Comparison of ENCODE assay signal across 22 cellular contexts in genomic region chr5:120415985-120416384, GRCh38. TPM values are rescaled to one million over a fixed set of nuclear protein-coding genes. Genes with fewer than 3 reads are reported as not detected.
DNase-seq lines count a peak whose midpoint lies in the region; ATAC-seq and TF ChIP-seq lines count a peak whose summit lies in the region.
"Had no signal": no experiment of that assay in that cellular context is flagged by ENCODE, and none has a peak within 500 bp of the region (broad histone marks: within the 10 kb centered on the region; RNA-seq: fewer than 3 reads in every experiment).

No MANE protein-coding gene starts in this region.

- H3K9me2 ChIP-seq in GM23338 (ENCODE audit: insufficient read depth): peaks cover 4% of the 10 kb centered on the region; the same call in 1 of the 2 replicates

- no peaks in the 10 kb centered on the region for H4K20me1 ChIP-seq in GM23338 (replicated peaks; ENCODE audit: insufficient read depth)

- H3K27me3 Mint-ChIP-seq in GM23338 (ENCODE audit: insufficient read depth, low read depth, poor library complexity): no peaks in the 10 kb centered on the region
- no peaks in the 10 kb centered on the region for H3K27me3 Mint-ChIP-seq in type B pancreatic cell

- DNase-seq in GM23338 (ENCODE audit: low spot score): peak; percentile 19
- DNase-seq in amniotic epithelial cell (ENCODE audit: low read depth): peak; percentile 14
- peak; percentile 26 for DNase-seq in iris pigment epithelial cell (ENCODE audit: low read depth)
- DNase-seq in type B pancreatic cell (ENCODE audit: extremely low spot score, unreplicated experiment): no peak
- no peak for DNase-seq in heart right ventricle
- no peak for DNase-seq in central memory CD4-positive, alpha-beta T cell
- DNase-seq: ACHN; AML-193; C1 segment of cervical spinal cord; CD8-positive, alpha-beta T cell; DMS153; GDM1; Kasumi-1; MG63; NCI-H1417; NCI-H1694 treated with DMSO at 0.1 percent for 48 hours; NCI-H446; NCI-H526; RPMI8226; SHP77 treated with DMSO at 0.1 percent for 48 hours had no signal

- no peaks in the 10 kb centered on the region for H3F3A ChIP-seq in GM23338 (replicated peaks; ENCODE audit: low read depth)

- H3K79me2 ChIP-seq in GM23338 (replicated peaks; ENCODE audit: insufficient read depth): no peaks in the 10 kb centered on the region

- H3K4me3 Mint-ChIP-seq in GM23338 (no peak overlapping the region), type B pancreatic cell (no peak overlapping the region)
- H3K4me3 Mint-ChIP-seq: CD8-positive, alpha-beta T cell had no signal

- ATAC-seq in GM23338: no peak
- ATAC-seq in heart right ventricle: no peak
- no peak for ATAC-seq in HG03460 (IDR thresholded peaks at IDR 0.05; ENCODE audit: unreplicated experiment)
- ATAC-seq: CD8-positive, alpha-beta T cell had no signal

- H3K4me1 ChIP-seq in GM23338 (ENCODE audit: insufficient read depth) (no peaks in the 10 kb centered on the region), heart right ventricle (no peaks in the 10 kb centered on the region)

- TF ChIP-seq CTCF in GM23338 (conservative IDR thresholded peaks at IDR 0.05; ENCODE audit: low read depth in 2 of 2): no peak
- no peak for TF ChIP-seq CTCF in type B pancreatic cell (conservative IDR thresholded peaks at IDR 0.05)
- TF ChIP-seq CTCF in heart right ventricle (IDR thresholded peaks at IDR 0.05): no peak

- H3K27me3 ChIP-seq in GM23338 (ENCODE audit: insufficient read depth): no peaks in the 10 kb centered on the region
- no peaks in the 10 kb centered on the region for H3K27me3 ChIP-seq in heart right ventricle
- H3K27me3 ChIP-seq: MG63 had no signal

- H3K27ac ChIP-seq in GM23338 (ENCODE audit: low read depth) (no peak overlapping the region), heart right ventricle (no peak overlapping the region)
- H3K27ac ChIP-seq: SK-N-MC had no signal

- H3K27ac Mint-ChIP-seq in GM23338 (no peak overlapping the region), type B pancreatic cell (peak overlapping the region; percentile 26)
- H3K27ac Mint-ChIP-seq: CD8-positive, alpha-beta T cell had no signal

- WGBS in heart right ventricle, 2 donors: 77 to 86% methylated on average over 1 of the region's 1 CpG

- H3K4me2 ChIP-seq in GM23338: no peak overlapping the region

- H3K9me3 Mint-ChIP-seq in GM23338: peaks cover 10% of the 10 kb centered on the region; the same call in 2 of the 3 replicates
- no peaks in the 10 kb centered on the region for H3K9me3 Mint-ChIP-seq in type B pancreatic cell

- H3K36me3 ChIP-seq in GM23338 (ENCODE audit: insufficient read depth) (no peaks in the 10 kb centered on the region), heart right ventricle (no peaks in the 10 kb centered on the region)
- H3K36me3 ChIP-seq: MG63 had no signal

- H3K4me3 ChIP-seq in GM23338 (no peak overlapping the region), heart right ventricle (no peak overlapping the region)
- H3K4me3 ChIP-seq: MG63, SK-N-MC had no signal

- H3K4me1 Mint-ChIP-seq in GM23338 (no peaks in the 10 kb centered on the region), type B pancreatic cell (ENCODE audit: unreplicated experiment) (no peaks in the 10 kb centered on the region)

- no peak overlapping the region for H2AFZ ChIP-seq in GM23338

- intact Hi-C loops in heart right ventricle (cut with DNase I): no loop called here

- peaks cover 0 to 17% (median 0%) of the 10 kb centered on the region in 11 donors for H3K9me3 ChIP-seq in heart right ventricle
- H3K9me3 ChIP-seq: MG63 had no signal

- H3K36me3 Mint-ChIP-seq in GM23338 (ENCODE audit: low read depth) (peaks cover 2% of the 10 kb centered on the region; the same call in 1 of the 3 replicates), type B pancreatic cell (no peaks in the 10 kb centered on the region)
- H3K36me3 Mint-ChIP-seq: CD8-positive, alpha-beta T cell had no signal

TF ChIP-seq in GM23338, 12 proteins besides CTCF, POLR2A, EP300 and RAD21:
- TF ChIP-seq JUNB (IDR thresholded peaks at IDR 0.05; ENCODE audit: unreplicated experiment) (no peak), STAT1 (IDR thresholded peaks at IDR 0.05; ENCODE audit: unreplicated experiment) (no peak), EZH2phosphoT487 (IDR thresholded peaks at IDR 0.05; ENCODE audit: unreplicated experiment) (no peak)

RNA-seq across cellular contexts. Expression of gene PRR16, which starts 48.1 kb away (rescaled TPM):
- total RNA-seq in GM23338 (2014; rRNA removed; shearing (Covaris generic)): 0.62 and 1.0 TPM in 2 replicates
- polyA plus RNA-seq in GM23338 (2016; fragmentation: Nextera tagmentation; extraction: Ambion mirVana) (0.64 and 1.7 TPM in 2 replicates), heart right ventricle (1 to 10 TPM; 5.3 to 6.1 TPM)
- total RNA-seq in type B pancreatic cell (ENCODE audit: low replicate concordance) (2.1 TPM in 2 replicates), heart right ventricle (10 to 100 TPM in 6 of 10 donors, 1 to 10 TPM in 4; 5.6 to 22.9 (median 11.7) TPM)
- total RNA-seq: CD8-positive, alpha-beta T cell had no signal

Comparison
In these comparisons a context has a peak if more than half of its experiments do, and no peak if none do; other contexts are left out.
1. DNase-seq: peak in GM23338 (single experiment), amniotic epithelial cell (single experiment) and iris pigment epithelial cell (single experiment); none in type B pancreatic cell (single experiment), heart right ventricle (0 of 2) and central memory CD4-positive, alpha-beta T cell (single experiment).